1 cellular context compared by ENCODE assay signal in genomic region chr13:27005556-27005955, GRCh38.
TF ChIP-seq lines count a peak whose summit lies in the region.

No MANE protein-coding gene starts in this region.

TF ChIP-seq in HepG2, 621 proteins besides CTCF, POLR2A, EP300 and RAD21 (continued from another document):
- TF ChIP-seq, protein P1, sequence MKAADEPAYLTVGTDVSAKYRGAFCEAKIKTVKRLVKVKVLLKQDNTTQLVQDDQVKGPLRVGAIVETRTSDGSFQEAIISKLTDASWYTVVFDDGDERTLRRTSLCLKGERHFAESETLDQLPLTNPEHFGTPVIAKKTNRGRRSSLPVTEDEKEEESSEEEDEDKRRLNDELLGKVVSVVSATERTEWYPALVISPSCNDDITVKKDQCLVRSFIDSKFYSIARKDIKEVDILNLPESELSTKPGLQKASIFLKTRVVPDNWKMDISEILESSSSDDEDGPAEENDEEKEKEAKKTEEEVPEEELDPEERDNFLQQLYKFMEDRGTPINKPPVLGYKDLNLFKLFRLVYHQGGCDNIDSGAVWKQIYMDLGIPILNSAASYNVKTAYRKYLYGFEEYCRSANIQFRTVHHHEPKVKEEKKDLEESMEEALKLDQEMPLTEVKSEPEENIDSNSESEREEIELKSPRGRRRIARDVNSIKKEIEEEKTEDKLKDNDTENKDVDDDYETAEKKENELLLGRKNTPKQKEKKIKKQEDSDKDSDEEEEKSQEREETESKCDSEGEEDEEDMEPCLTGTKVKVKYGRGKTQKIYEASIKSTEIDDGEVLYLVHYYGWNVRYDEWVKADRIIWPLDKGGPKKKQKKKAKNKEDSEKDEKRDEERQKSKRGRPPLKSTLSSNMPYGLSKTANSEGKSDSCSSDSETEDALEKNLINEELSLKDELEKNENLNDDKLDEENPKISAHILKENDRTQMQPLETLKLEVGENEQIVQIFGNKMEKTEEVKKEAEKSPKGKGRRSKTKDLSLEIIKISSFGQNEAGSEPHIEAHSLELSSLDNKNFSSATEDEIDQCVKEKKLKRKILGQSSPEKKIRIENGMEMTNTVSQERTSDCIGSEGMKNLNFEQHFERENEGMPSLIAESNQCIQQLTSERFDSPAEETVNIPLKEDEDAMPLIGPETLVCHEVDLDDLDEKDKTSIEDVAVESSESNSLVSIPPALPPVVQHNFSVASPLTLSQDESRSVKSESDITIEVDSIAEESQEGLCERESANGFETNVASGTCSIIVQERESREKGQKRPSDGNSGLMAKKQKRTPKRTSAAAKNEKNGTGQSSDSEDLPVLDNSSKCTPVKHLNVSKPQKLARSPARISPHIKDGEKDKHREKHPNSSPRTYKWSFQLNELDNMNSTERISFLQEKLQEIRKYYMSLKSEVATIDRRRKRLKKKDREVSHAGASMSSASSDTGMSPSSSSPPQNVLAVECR (CRISPR knock-in tag; IDR thresholded peaks at IDR 0.05; ENCODE audit: borderline replicate concordance) = no peak
- TF ChIP-seq ZNF225 (CRISPR knock-in tag; IDR thresholded peaks at IDR 0.05) (no peak), ZNF768 (CRISPR knock-in tag; IDR thresholded peaks at IDR 0.05) (no peak), MNT (IDR thresholded peaks at IDR 0.05) (no peak)
- TF ChIP-seq, protein P2, sequence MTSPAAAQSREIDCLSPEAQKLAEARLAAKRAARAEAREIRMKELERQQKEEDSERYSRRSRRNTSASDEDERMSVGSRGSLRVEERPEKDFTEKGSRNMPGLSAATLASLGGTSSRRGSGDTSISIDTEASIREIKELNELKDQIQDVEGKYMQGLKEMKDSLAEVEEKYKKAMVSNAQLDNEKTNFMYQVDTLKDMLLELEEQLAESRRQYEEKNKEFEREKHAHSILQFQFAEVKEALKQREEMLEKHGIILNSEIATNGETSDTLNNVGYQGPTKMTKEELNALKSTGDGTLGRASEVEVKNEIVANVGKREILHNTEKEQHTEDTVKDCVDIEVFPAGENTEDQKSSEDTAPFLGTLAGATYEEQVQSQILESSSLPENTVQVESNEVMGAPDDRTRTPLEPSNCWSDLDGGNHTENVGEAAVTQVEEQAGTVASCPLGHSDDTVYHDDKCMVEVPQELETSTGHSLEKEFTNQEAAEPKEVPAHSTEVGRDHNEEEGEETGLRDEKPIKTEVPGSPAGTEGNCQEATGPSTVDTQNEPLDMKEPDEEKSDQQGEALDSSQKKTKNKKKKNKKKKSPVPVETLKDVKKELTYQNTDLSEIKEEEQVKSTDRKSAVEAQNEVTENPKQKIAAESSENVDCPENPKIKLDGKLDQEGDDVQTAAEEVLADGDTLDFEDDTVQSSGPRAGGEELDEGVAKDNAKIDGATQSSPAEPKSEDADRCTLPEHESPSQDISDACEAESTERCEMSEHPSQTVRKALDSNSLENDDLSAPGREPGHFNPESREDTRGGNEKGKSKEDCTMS (CRISPR knock-in tag; conservative IDR thresholded peaks at IDR 0.05) = no peak
- TF ChIP-seq, protein P3, sequence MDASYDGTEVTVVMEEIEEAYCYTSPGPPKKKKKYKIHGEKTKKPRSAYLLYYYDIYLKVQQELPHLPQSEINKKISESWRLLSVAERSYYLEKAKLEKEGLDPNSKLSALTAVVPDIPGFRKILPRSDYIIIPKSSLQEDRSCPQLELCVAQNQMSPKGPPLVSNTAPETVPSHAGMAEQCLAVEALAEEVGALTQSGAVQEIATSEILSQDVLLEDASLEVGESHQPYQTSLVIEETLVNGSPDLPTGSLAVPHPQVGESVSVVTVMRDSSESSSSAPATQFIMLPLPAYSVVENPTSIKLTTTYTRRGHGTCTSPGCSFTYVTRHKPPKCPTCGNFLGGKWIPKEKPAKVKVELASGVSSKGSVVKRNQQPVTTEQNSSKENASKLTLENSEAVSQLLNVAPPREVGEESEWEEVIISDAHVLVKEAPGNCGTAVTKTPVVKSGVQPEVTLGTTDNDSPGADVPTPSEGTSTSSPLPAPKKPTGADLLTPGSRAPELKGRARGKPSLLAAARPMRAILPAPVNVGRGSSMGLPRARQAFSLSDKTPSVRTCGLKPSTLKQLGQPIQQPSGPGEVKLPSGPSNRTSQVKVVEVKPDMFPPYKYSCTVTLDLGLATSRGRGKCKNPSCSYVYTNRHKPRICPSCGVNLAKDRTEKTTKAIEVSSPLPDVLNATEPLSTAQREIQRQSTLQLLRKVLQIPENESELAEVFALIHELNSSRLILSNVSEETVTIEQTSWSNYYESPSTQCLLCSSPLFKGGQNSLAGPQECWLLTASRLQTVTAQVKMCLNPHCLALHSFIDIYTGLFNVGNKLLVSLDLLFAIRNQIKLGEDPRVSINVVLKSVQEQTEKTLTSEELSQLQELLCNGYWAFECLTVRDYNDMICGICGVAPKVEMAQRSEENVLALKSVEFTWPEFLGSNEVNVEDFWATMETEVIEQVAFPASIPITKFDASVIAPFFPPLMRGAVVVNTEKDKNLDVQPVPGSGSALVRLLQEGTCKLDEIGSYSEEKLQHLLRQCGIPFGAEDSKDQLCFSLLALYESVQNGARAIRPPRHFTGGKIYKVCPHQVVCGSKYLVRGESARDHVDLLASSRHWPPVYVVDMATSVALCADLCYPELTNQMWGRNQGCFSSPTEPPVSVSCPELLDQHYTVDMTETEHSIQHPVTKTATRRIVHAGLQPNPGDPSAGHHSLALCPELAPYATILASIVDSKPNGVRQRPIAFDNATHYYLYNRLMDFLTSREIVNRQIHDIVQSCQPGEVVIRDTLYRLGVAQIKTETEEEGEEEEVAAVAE (CRISPR knock-in tag; IDR thresholded peaks at IDR 0.05; ENCODE audit: borderline replicate concordance) = no peak
